8 cellular contexts compared by ENCODE assay signal in genomic region chr2:199458806-199459285, GRCh38. TPM values are rescaled to one million over a fixed set of nuclear protein-coding genes. Genes with fewer than 3 reads are reported as not detected.
DNase-seq lines count a peak whose midpoint lies in the region; ATAC-seq and TF ChIP-seq lines count a peak whose summit lies in the region.

No MANE protein-coding gene starts in this region.

- peak overlapping the region; percentile 98 for H2AFZ ChIP-seq in mammary epithelial cell (ENCODE audit: low read depth, low read length)

- peaks cover 39% of the 10 kb centered on the region for H3K27me3 ChIP-seq in mammary epithelial cell (ENCODE audit: insufficient read depth, low read length)
- H3K27me3 ChIP-seq in right lobe of liver = peaks cover 9 to 37% of the 10 kb centered on the region in 2 donors
- H3K27me3 ChIP-seq in thymus (ENCODE audit: control insufficient read depth, insufficient read depth) = peaks cover 82% of the 10 kb centered on the region

- peak overlapping the region; percentile 85 for H3K4me2 ChIP-seq in mammary epithelial cell (ENCODE audit: insufficient read depth, low read depth, low read length)

- H3K4me1 Mint-ChIP-seq in CD14-positive monocyte = peaks cover 55% of the 10 kb centered on the region

- peak; percentile 29 for ATAC-seq in GM21360 (IDR thresholded peaks at IDR 0.05; ENCODE audit: unreplicated experiment)
- peak; percentile 10 to 45 (median 42) for ATAC-seq in right lobe of liver
- ATAC-seq in HG03039 (IDR thresholded peaks at IDR 0.05; ENCODE audit: unreplicated experiment) = no peak

- 0% methylated on average over 6 of the region's 56 CpGs for WGBS in mammary epithelial cell (ENCODE audit: low coverage, missing lambda C conversion rate)
- WGBS in right lobe of liver (ENCODE audit: insufficient coverage, low coverage, low lambda C conversion rate, missing lambda C conversion rate) = no CpG with 5 or more reads among the region's 56 CpGs
- under 1% methylated on average over 56 of the region's 56 CpGs for WGBS in thymus

- H3K9ac ChIP-seq in mammary epithelial cell (ENCODE audit: insufficient read depth, low read length) = peak overlapping the region; percentile 5

- H3K27me3 Mint-ChIP-seq in CD14-positive monocyte (ENCODE audit: low read depth in 3 of 3) = peaks cover 73 to 91% (median 82%) of the 10 kb centered on the region in 3 donors

- H3K36me3 Mint-ChIP-seq in CD14-positive monocyte = peaks cover 6 to 16% of the 10 kb centered on the region in 2 donors

- H3K4me3 Mint-ChIP-seq in CD14-positive monocyte = peak overlapping the region; percentile 88 to 99

- peaks cover 3 to 54% (median 41%) of the 10 kb centered on the region in 7 donors for H3K9me3 Mint-ChIP-seq in CD14-positive monocyte

- in situ Hi-C loops in mammary epithelial cell (cut with MboI; ENCODE audit: low sequenced_read_pairs in 2 of 2) = no loop called here

- H3K79me2 ChIP-seq in mammary epithelial cell (ENCODE audit: insufficient read depth, low read length) = no peaks in the 10 kb centered on the region

- dilution Hi-C loops in mammary epithelial cell (cut with HindIII; ENCODE audit: low sequenced_read_pairs) = no loop called here

- TF ChIP-seq CTCF in CD14-positive monocyte (IDR thresholded peaks at IDR 0.05) (no peak), LNCaP clone FGC (IDR thresholded peaks at IDR 0.05; ENCODE audit: control insufficient read depth, extremely low read depth, insufficient read depth) (no peak), mammary epithelial cell (conservative IDR thresholded peaks at IDR 0.05 in 1 of 2, IDR thresholded peaks at IDR 0.05 in 1 of 2; ENCODE audit: extremely low read depth in 1 of 2, insufficient read depth in 1 of 2, low read depth in 1 of 2, low read length in 2 of 2) (no peak), right lobe of liver (IDR thresholded peaks at IDR 0.05) (no peak)

- H3K27ac Mint-ChIP-seq in CD14-positive monocyte = no peak overlapping the region

- H4K20me1 ChIP-seq in mammary epithelial cell (ENCODE audit: insufficient read depth, low read length) = no peaks in the 10 kb centered on the region

- no peak for DNase-seq in CD14-positive monocyte (ENCODE audit: low spot score)
- no peak for DNase-seq in LNCaP clone FGC (ENCODE audit: low read depth)
- DNase-seq in mammary epithelial cell = peak; percentile 68
- DNase-seq in right lobe of liver = peak in 1 of 3 donors; percentile 62
- DNase-seq in activated gamma-delta T cell treated with Interleukin-2 at 50 U/mL for 16 hours = no peak

- peak overlapping the region; percentile 77 for H3K4me3 ChIP-seq in LNCaP clone FGC (ENCODE audit: low read depth, low read length)
- peak overlapping the region; percentile 62 to 87 (median 78) for H3K4me3 ChIP-seq in mammary epithelial cell (replicated peaks in 1 of 3; ENCODE audit: insufficient read depth in 1 of 3, low read depth in 2 of 3, low read length in 3 of 3)
- H3K4me3 ChIP-seq in right lobe of liver = peak overlapping the region; percentile 70 to 93 (median 75)
- H3K4me3 ChIP-seq in thymus (ENCODE audit: low read length) = peak overlapping the region; percentile 69

- H3K4me1 ChIP-seq in mammary epithelial cell (ENCODE audit: insufficient read depth, low read length) = peaks cover 30% of the 10 kb centered on the region
- H3K4me1 ChIP-seq in right lobe of liver = peaks cover 0 to 35% (median 11%) of the 10 kb centered on the region in 4 donors
- H3K4me1 ChIP-seq in thymus (ENCODE audit: control insufficient read depth, insufficient read depth, low read length) = peaks cover 9% of the 10 kb centered on the region

- H3K9me3 ChIP-seq in mammary epithelial cell (replicated peaks; ENCODE audit: insufficient read depth, low read length) = no peaks in the 10 kb centered on the region
- no peaks in the 10 kb centered on the region for H3K9me3 ChIP-seq in right lobe of liver
- no peaks in the 10 kb centered on the region for H3K9me3 ChIP-seq in thymus (ENCODE audit: control insufficient read depth)

- H3K27ac ChIP-seq in mammary epithelial cell (ENCODE audit: insufficient read depth, low read depth, low read length) (peak overlapping the region; percentile 24), right lobe of liver (peak overlapping the region; percentile 33 to 52 (median 47)), thymus (ENCODE audit: low read depth) (no peak overlapping the region)

- no TSS peak for BruUV-seq in mammary epithelial cell (replicated peaks; lab: Mats Ljungman, UMichigan)

- CTCF ChIA-PET in mammary epithelial cell (lab: Charles Lee; ENCODE audit: low non-redundant PET) = no interaction called here

- intact Hi-C loops in CD14-positive monocyte (cut with micrococcal nuclease) (no loop called here), mammary epithelial cell (cut with micrococcal nuclease) (loop anchor here (5.0 kb wide), 2 partner anchors 237 to 1012 kb away; no protein-coding TSS in a partner anchor), right lobe of liver (cut with DNase I) (no loop called here)

- no peak for TF ChIP-seq POLR2A in right lobe of liver (IDR thresholded peaks at IDR 0.05)

- H3K36me3 ChIP-seq in mammary epithelial cell (ENCODE audit: insufficient read depth, low read length) = no peaks in the 10 kb centered on the region
- no peaks in the 10 kb centered on the region for H3K36me3 ChIP-seq in right lobe of liver
- no peaks in the 10 kb centered on the region for H3K36me3 ChIP-seq in thymus (ENCODE audit: control insufficient read depth, insufficient read depth)

RNA-seq across cellular contexts. Expression of gene SATB2, which starts 1.1 kb away (rescaled TPM):
- polyA plus RNA-seq in CD14-positive monocyte (under 1 TPM; 0.13 to 0.14 TPM), mammary epithelial cell (1.1 TPM), thymus (0.73 TPM)
- total RNA-seq in mammary epithelial cell (10 to 100 TPM in 1 of 2 donors, 1 to 10 TPM in 1; 7.5 to 13.7 TPM), right lobe of liver (1 to 10 TPM; 3.3 to 8.5 (median 6.0) TPM)
- 1.8 TPM for polyA minus RNA-seq in mammary epithelial cell
